17 cellular contexts compared by ENCODE assay signal in the genomic region with DNA sequence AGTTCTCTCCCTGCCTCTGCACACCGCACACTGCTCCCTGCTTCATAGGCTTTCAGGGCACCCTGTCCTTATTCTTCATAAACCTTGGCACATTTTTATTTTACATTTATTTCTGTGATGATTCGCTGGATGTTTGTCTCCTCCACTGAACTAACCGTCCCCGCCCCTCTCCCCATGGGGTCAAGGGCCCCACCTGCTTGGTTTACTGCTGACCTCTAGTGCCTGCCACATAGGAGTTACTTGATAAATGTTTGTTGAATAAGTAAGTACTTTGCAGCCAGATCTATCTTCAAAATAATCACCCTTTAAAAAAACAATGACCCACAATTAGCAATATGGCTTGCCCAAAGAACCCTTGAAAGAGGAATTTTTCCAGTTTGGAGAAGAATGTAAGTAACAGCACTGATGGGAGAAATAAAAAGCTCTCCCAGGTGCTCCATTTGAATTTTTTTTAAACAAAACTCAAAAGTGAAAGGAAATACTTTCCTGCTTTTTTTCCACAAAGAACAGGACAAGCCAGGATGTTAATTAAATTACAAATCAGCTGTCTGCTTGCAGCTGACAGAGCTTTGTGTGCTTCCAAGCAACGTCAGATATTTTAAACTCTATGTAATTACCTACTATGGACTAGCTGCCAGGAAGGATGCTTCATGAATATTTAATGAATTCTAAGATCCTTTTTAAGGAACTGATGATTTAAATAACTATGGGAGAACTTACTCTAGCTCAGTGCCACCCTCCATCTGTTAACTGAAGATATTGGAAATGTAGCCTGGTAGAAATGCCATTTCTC.
A peak's percentile ranks its signal among the peaks of the same experiment; 100 is the strongest.
DNase-seq lines count a peak whose midpoint lies in the region; ATAC-seq and TF ChIP-seq lines count a peak whose summit lies in the region.
"Had no signal": no experiment of that assay in that cellular context is flagged by ENCODE, and none has a peak within 500 bp of the region (broad histone marks: within the 10 kb centered on the region; RNA-seq: fewer than 3 reads in every experiment).

No MANE protein-coding gene starts in this region.

- no peaks in the 10 kb centered on the region for H3K9me3 ChIP-seq in SK-N-SH
- H3K9me3 ChIP-seq: uterus had no signal

- no peak overlapping the region for H3K4me2 ChIP-seq in SK-N-SH
- H3K4me2 ChIP-seq: BLaER1 treated with 17β-estradiol and CSF1 and Interleukin-3, amounts not matched to agents 10 nM and 100 nM had no signal

- DNase-seq in ELF-1 (ENCODE audit: low read depth, low spot score): peak; percentile 35
- DNase-seq in NCI-H146 treated with DMSO at 0.1 percent for 48 hours (lab: John Stamatoyannopoulos, UW; ENCODE audit: unreplicated experiment): peak; percentile 14
- DNase-seq in SK-N-SH: peak; percentile 8
- DNase-seq in inferior parietal cortex (ENCODE audit: extremely low spot score): peak; percentile 51
- no peak for DNase-seq in GM10248 (ENCODE audit: extremely low spot score)
- DNase-seq in mucosa of gallbladder (ENCODE audit: low spot score): no peak
- DNase-seq: activated gamma-delta T cell; cortex of kidney; NCI-H1694 treated with DMSO at 0.1 percent for 48 hours; OCI-M1; spleen; stimulated activated naive CD8-positive, alpha-beta T cell treated with anti-CD3 and anti-CD28 coated beads, Interleukin-15, amount 100 ng/mL, for 72 hours; uterus had no signal

- peaks cover 9% of the 10 kb centered on the region for H3K4me1 Mint-ChIP-seq in stimulated activated memory B cell treated with anti-CD40 and anti-IgM and Interleukin-4, amounts not matched to agents 10 μg/mL and 1 μg/mL and 100 μg/mL, for 72 hours
- H3K4me1 Mint-ChIP-seq: stimulated activated naive CD8-positive, alpha-beta T cell treated with anti-CD3 and anti-CD28 coated beads, Interleukin-15, amount 100 ng/mL, for 72 hours had no signal

- H4K20me1 ChIP-seq in SK-N-SH (ENCODE audit: insufficient read depth): no peaks in the 10 kb centered on the region
- H4K20me1 ChIP-seq: BLaER1 treated with 17β-estradiol and CSF1 and Interleukin-3, amounts not matched to agents 10 nM and 100 nM had no signal

- peak overlapping the region in 1 of 2 experiments; percentile 58; a peak in 2 of 4 replicates for H3K27ac ChIP-seq in SK-N-SH (ENCODE audit: low read depth in 2 of 2, low read length in 1 of 2)
- H3K27ac ChIP-seq: BLaER1 treated with 17β-estradiol and CSF1 and Interleukin-3, amounts not matched to agents 10 nM and 100 nM; spleen; uterus had no signal

- TF ChIP-seq CTCF in SK-N-SH (IDR thresholded peaks at IDR 0.05) (no peak), GM10248 (IDR thresholded peaks at IDR 0.05; ENCODE audit: control extremely low read depth, extremely low read depth, low read depth, missing control alignments) (no peak)

- no peaks in the 10 kb centered on the region for H3K9me2 ChIP-seq in SK-N-SH

- no peaks in the 10 kb centered on the region for H3K79me2 ChIP-seq in SK-N-SH (ENCODE audit: insufficient read depth)

- H3K27ac Mint-ChIP-seq in stimulated activated memory B cell treated with anti-CD40 and anti-IgM and Interleukin-4, amounts not matched to agents 10 μg/mL and 1 μg/mL and 100 μg/mL, for 72 hours: no peak overlapping the region
- H3K27ac Mint-ChIP-seq: stimulated activated naive CD8-positive, alpha-beta T cell treated with anti-CD3 and anti-CD28 coated beads, Interleukin-15, amount 100 ng/mL, for 72 hours had no signal

- H2AFZ ChIP-seq in SK-N-SH (ENCODE audit: low read depth): no peak overlapping the region; the same call in 1 of the 2 replicates

- no peak for TF ChIP-seq EP300 in SK-N-SH (IDR thresholded peaks at IDR 0.05; ENCODE audit: borderline replicate concordance in 1 of 2, low read depth in 1 of 2, low read length in 1 of 2)

- H3K4me3 ChIP-seq in SK-N-SH (ENCODE audit: low read depth in 2 of 2, low read length in 1 of 2): no peak overlapping the region
- H3K4me3 ChIP-seq: BLaER1 treated with 17β-estradiol and CSF1 and Interleukin-3, amounts not matched to agents 10 nM and 100 nM; spleen; uterus had no signal

- no peaks in the 10 kb centered on the region for H3K36me3 Mint-ChIP-seq in stimulated activated memory B cell treated with anti-CD40 and anti-IgM and Interleukin-4, amounts not matched to agents 10 μg/mL and 1 μg/mL and 100 μg/mL, for 72 hours

- peak; percentile 33; the same call in 1 of the 2 replicates for TF ChIP-seq RAD21 in SK-N-SH (IDR thresholded peaks at IDR 0.05; ENCODE audit: low read length)

- H3K27me3 ChIP-seq in SK-N-SH (ENCODE audit: insufficient read depth): no peaks in the 10 kb centered on the region
- H3K27me3 ChIP-seq: BLaER1 treated with 17β-estradiol and CSF1 and Interleukin-3, amounts not matched to agents 10 nM and 100 nM; spleen; uterus had no signal

- CTCF ChIA-PET in SK-N-SH (lab: Yijun Ruan, JAX) (interaction anchor here (0.7 to 3.3 kb wide), 8 partner anchors 12 to 1676 kb away, joined by 3 to 13 read pairs (median 4); no protein-coding TSS in a partner anchor), GM10248 (lab: Yijun Ruan, JAX) (interaction anchor here (1.5 to 2.5 kb wide), 5 partner anchors 9 to 372 kb away, joined by 3 to 11 read pairs (median 4); no protein-coding TSS in a partner anchor)

- no peaks in the 10 kb centered on the region for H3K27me3 Mint-ChIP-seq in stimulated activated memory B cell treated with anti-CD40 and anti-IgM and Interleukin-4, amounts not matched to agents 10 μg/mL and 1 μg/mL and 100 μg/mL, for 72 hours
- H3K27me3 Mint-ChIP-seq: stimulated activated naive CD8-positive, alpha-beta T cell treated with anti-CD3 and anti-CD28 coated beads, Interleukin-15, amount 100 ng/mL, for 72 hours had no signal

- H3F3A ChIP-seq in SK-N-SH (replicated peaks; ENCODE audit: insufficient read depth): peaks cover 10% of the 10 kb centered on the region

- no peak overlapping the region for H3K4me3 Mint-ChIP-seq in stimulated activated memory B cell treated with anti-CD40 and anti-IgM and Interleukin-4, amounts not matched to agents 10 μg/mL and 1 μg/mL and 100 μg/mL, for 72 hours
- H3K4me3 Mint-ChIP-seq: stimulated activated naive CD8-positive, alpha-beta T cell treated with anti-CD3 and anti-CD28 coated beads, Interleukin-15, amount 100 ng/mL, for 72 hours had no signal

- 58% methylated on average over 5 of the region's 5 CpGs for WGBS in SK-N-SH (ENCODE audit: low lambda C conversion rate)

- H3K9ac ChIP-seq in SK-N-SH: no peak overlapping the region
- H3K9ac ChIP-seq: BLaER1 treated with 17β-estradiol and CSF1 and Interleukin-3, amounts not matched to agents 10 nM and 100 nM had no signal

- no peaks in the 10 kb centered on the region for H3K36me3 ChIP-seq in SK-N-SH (replicated peaks in 1 of 2; ENCODE audit: control insufficient read depth in 1 of 2, insufficient read depth in 2 of 2, low read length in 1 of 2)
- H3K36me3 ChIP-seq: BLaER1 treated with 17β-estradiol and CSF1 and Interleukin-3, amounts not matched to agents 10 nM and 100 nM; spleen; uterus had no signal

- ATAC-seq in HG03108 (IDR thresholded peaks at IDR 0.05; ENCODE audit: unreplicated experiment): no peak
- no peak for ATAC-seq in stimulated activated memory B cell treated with anti-CD40 and anti-IgM and Interleukin-4, amounts not matched to agents 10 μg/mL and 1 μg/mL and 100 μg/mL, for 72 hours
- ATAC-seq: left lobe of liver; stimulated activated naive CD8-positive, alpha-beta T cell treated with anti-CD3 and anti-CD28 coated beads, Interleukin-15, amount 100 ng/mL, for 72 hours had no signal

- peaks cover 8 to 9% of the 10 kb centered on the region in 2 experiments; a peak in 3 of 4 replicates for H3K4me1 ChIP-seq in SK-N-SH (ENCODE audit: control insufficient read depth in 1 of 2, insufficient read depth in 2 of 2, low read depth in 1 of 2, low read length in 1 of 2)
- H3K4me1 ChIP-seq: spleen, uterus had no signal

- POLR2A ChIA-PET in SK-N-SH (lab: Yijun Ruan, JAX) (no interaction called here), GM10248 (lab: Yijun Ruan, JAX) (no interaction called here)

- H3K9me3 Mint-ChIP-seq in stimulated activated memory B cell treated with anti-CD40 and anti-IgM and Interleukin-4, amounts not matched to agents 10 μg/mL and 1 μg/mL and 100 μg/mL, for 72 hours: no peaks in the 10 kb centered on the region

TF ChIP-seq in SK-N-SH, 30 proteins besides CTCF, POLR2A, EP300 and RAD21 (continues in another document):
- TF ChIP-seq, protein P1, sequence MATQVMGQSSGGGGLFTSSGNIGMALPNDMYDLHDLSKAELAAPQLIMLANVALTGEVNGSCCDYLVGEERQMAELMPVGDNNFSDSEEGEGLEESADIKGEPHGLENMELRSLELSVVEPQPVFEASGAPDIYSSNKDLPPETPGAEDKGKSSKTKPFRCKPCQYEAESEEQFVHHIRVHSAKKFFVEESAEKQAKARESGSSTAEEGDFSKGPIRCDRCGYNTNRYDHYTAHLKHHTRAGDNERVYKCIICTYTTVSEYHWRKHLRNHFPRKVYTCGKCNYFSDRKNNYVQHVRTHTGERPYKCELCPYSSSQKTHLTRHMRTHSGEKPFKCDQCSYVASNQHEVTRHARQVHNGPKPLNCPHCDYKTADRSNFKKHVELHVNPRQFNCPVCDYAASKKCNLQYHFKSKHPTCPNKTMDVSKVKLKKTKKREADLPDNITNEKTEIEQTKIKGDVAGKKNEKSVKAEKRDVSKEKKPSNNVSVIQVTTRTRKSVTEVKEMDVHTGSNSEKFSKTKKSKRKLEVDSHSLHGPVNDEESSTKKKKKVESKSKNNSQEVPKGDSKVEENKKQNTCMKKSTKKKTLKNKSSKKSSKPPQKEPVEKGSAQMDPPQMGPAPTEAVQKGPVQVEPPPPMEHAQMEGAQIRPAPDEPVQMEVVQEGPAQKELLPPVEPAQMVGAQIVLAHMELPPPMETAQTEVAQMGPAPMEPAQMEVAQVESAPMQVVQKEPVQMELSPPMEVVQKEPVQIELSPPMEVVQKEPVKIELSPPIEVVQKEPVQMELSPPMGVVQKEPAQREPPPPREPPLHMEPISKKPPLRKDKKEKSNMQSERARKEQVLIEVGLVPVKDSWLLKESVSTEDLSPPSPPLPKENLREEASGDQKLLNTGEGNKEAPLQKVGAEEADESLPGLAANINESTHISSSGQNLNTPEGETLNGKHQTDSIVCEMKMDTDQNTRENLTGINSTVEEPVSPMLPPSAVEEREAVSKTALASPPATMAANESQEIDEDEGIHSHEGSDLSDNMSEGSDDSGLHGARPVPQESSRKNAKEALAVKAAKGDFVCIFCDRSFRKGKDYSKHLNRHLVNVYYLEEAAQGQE (IDR thresholded peaks at IDR 0.05; ENCODE audit: low read depth, low read length): no peak
- TF ChIP-seq JUND (IDR thresholded peaks at IDR 0.05): no peak
- no peak for TF ChIP-seq NRF1 (IDR thresholded peaks at IDR 0.05; ENCODE audit: low read depth, low read length)
- TF ChIP-seq, protein P2, sequence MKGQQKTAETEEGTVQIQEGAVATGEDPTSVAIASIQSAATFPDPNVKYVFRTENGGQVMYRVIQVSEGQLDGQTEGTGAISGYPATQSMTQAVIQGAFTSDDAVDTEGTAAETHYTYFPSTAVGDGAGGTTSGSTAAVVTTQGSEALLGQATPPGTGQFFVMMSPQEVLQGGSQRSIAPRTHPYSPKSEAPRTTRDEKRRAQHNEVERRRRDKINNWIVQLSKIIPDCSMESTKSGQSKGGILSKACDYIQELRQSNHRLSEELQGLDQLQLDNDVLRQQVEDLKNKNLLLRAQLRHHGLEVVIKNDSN (IDR thresholded peaks at IDR 0.05; ENCODE audit: borderline replicate concordance, low read depth): no peak
- no peak for TF ChIP-seq GATA2 (CRISPR knock-in tag; IDR thresholded peaks at IDR 0.05)
- no peak for TF ChIP-seq TCF12 (IDR thresholded peaks at IDR 0.05)

Comparison
In these comparisons a context has a peak if more than half of its experiments do, and no peak if none do; other contexts are left out.
1. DNase-seq: peak in ELF-1 (single experiment), NCI-H146 treated with DMSO at 0.1 percent for 48 hours (single experiment), SK-N-SH (single experiment) and inferior parietal cortex (single experiment); none in GM10248 (single experiment) and mucosa of gallbladder (single experiment).